Comparison of ENCODE assay signal across 9 cellular contexts in the genomic region with DNA sequence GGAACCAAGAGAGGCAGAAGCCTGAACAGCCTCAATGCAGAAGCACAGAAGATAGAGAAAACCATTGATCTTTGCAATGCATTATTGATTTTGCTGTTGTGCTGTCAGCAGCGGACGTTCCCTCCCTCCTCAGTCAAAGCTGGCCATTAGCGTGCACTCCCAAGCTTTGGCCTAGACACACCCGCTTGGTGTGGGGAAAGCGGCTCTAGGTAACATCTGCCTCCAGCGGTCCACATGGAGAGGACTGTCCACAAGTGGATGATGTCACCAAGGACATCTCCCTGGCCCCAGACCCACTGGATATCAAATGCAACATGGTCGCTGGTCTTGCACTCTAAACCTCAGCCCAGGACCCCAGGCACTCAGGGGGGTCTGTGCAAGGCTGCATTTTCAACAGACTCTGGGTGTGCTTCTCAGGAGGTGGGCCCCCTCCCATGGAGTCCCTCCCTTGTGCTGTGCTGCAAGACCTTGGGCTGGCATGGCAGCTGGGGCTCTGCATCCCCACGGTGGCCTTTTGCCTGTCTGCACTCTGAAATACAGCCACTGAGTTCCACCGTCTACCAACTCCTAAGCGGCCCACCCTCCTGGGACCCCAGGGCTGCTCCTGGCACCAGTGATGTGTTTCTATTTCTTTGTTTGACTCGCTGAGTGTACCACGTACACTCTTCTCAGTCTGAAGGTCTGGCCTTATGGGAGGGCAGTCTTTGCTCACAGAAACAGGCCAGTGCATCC. TPM values are rescaled to one million over a fixed set of nuclear protein-coding genes. Genes with fewer than 3 reads are reported as not detected.
DNase-seq lines count a peak whose midpoint lies in the region; TF ChIP-seq lines count a peak whose summit lies in the region.
"Had no signal": no experiment of that assay in that cellular context is flagged by ENCODE, and none has a peak within 500 bp of the region (broad histone marks: within the 10 kb centered on the region; RNA-seq: fewer than 3 reads in every experiment).

No MANE protein-coding gene starts in this region.

- H3K27me3 ChIP-seq in OCI-LY3 (ENCODE audit: low read depth, low read length) (no peaks in the 10 kb centered on the region), esophagus squamous epithelium (no peaks in the 10 kb centered on the region), spleen (replicated peaks in 1 of 7) (no peaks in the 10 kb centered on the region)

- no peaks in the 10 kb centered on the region for H3K9me3 ChIP-seq in OCI-LY3 (ENCODE audit: insufficient read depth, low read length)
- no peaks in the 10 kb centered on the region for H3K9me3 ChIP-seq in esophagus squamous epithelium
- no peaks in the 10 kb centered on the region for H3K9me3 ChIP-seq in spleen

- TF ChIP-seq CTCF in OCI-LY3 (IDR thresholded peaks at IDR 0.05; ENCODE audit: low read depth, low read length), result no peak
- no peak for TF ChIP-seq CTCF in esophagus squamous epithelium (IDR thresholded peaks at IDR 0.05)
- TF ChIP-seq CTCF in spleen (IDR thresholded peaks at IDR 0.05 in 8 of 11, conservative IDR thresholded peaks at IDR 0.05 in 3 of 11), result no peak
- TF ChIP-seq CTCF in GM20000 (IDR thresholded peaks at IDR 0.05; ENCODE audit: extremely low read depth, missing control alignments), result no peak

- H2AFZ ChIP-seq in OCI-LY3 (ENCODE audit: low read depth, low read length), result no peak overlapping the region

- H3K27ac ChIP-seq in OCI-LY3 (ENCODE audit: low read length) (no peak overlapping the region), esophagus squamous epithelium (peak overlapping the region in 3 of 4 donors; percentile 87 to 88 (median 88)), spleen (peak overlapping the region in 7 of 8 donors; percentile 24 to 97 (median 89))

- DNase-seq in NCI-H748 (lab: John Stamatoyannopoulos, UW; ENCODE audit: unreplicated experiment), result peak; percentile 43
- no peak for DNase-seq in NCI-H748 treated with DMSO at 0.1 percent for 48 hours (lab: John Stamatoyannopoulos, UW)
- no peak for DNase-seq in esophagus squamous epithelium (lab: John Stamatoyannopoulos, UW)
- no peak for DNase-seq in spleen
- no peak for DNase-seq in GM20000 (ENCODE audit: low spot score)
- no peak for DNase-seq in OCI-M1 (lab: John Stamatoyannopoulos, UW)
- no peak for DNase-seq in stimulated activated naive CD4-positive, alpha-beta T cell (lab: John Stamatoyannopoulos, UW)
- DNase-seq: NCI-H1105 had no signal

- H3K4me2 ChIP-seq in OCI-LY3 (ENCODE audit: low read length), result peak overlapping the region; percentile 100

- intact Hi-C loops in esophagus squamous epithelium (cut with DNase I), result no loop called here
- intact Hi-C loops in spleen (cut with DNase I; ENCODE audit: low total_unique reads), result no loop called here

- peaks cover 9% of the 10 kb centered on the region for H4K20me1 ChIP-seq in OCI-LY3 (ENCODE audit: insufficient read depth, low read length)

- H3K4me1 ChIP-seq in OCI-LY3 (ENCODE audit: low read length), result peaks cover 24% of the 10 kb centered on the region
- H3K4me1 ChIP-seq in esophagus squamous epithelium, result peaks cover 20 to 72% (median 25%) of the 10 kb centered on the region in 3 donors
- peaks cover 47 to 93% (median 84%) of the 10 kb centered on the region in 6 donors for H3K4me1 ChIP-seq in spleen

- no peak overlapping the region for H3K9ac ChIP-seq in OCI-LY3 (ENCODE audit: low read length)

- H3K36me3 ChIP-seq in OCI-LY3 (replicated peaks; ENCODE audit: low read depth, low read length) (no peaks in the 10 kb centered on the region), esophagus squamous epithelium (no peaks in the 10 kb centered on the region), spleen (peaks cover 0 to 17% (median 0%) of the 10 kb centered on the region in 6 donors)

- TF ChIP-seq POLR2A in esophagus squamous epithelium (IDR thresholded peaks at IDR 0.05) (no peak), spleen (IDR thresholded peaks at IDR 0.05) (no peak)

- peaks cover 33% of the 10 kb centered on the region for H3K79me2 ChIP-seq in OCI-LY3 (ENCODE audit: low read length)

- WGBS in esophagus squamous epithelium, 2 donors, result 84% methylated on average over 8 to 12 of the region's 12 CpGs
- WGBS in spleen, 5 donors, result 70 to 75% (median 72%) methylated on average over 11 to 12 of the region's 12 CpGs

- H3K4me3 ChIP-seq in OCI-LY3 (ENCODE audit: low read length) (peak overlapping the region; percentile 98), esophagus squamous epithelium (peak overlapping the region; percentile 86 to 93 (median 89)), spleen (peak overlapping the region; percentile 64 to 93 (median 79))

RNA-seq across cellular contexts. Expression of gene SEMA4D, which starts 1.9 kb away (rescaled TPM):
- total RNA-seq in esophagus squamous epithelium, result 10 to 100 TPM; 12.8 to 52.0 (median 20.5) TPM
- total RNA-seq in spleen, result 100 to 1,000 TPM in 6 of 7 donors, 10 to 100 TPM in 1; 81.6 to 193 (median 171) TPM
- polyA plus RNA-seq in spleen, result 10 to 100 TPM; 23.0 to 32.3 (median 31.5) TPM
